In genomic region chr15:78167227-78167888, GRCh38 we compare ENCODE assay signal across 10 cellular contexts. TPM values are rescaled to one million over a fixed set of nuclear protein-coding genes. Genes with fewer than 3 reads are reported as not detected.
DNase-seq lines count a peak whose midpoint lies in the region; ATAC-seq and TF ChIP-seq lines count a peak whose summit lies in the region.
"Had no signal": no experiment of that assay in that cellular context is flagged by ENCODE, and none has a peak within 500 bp of the region (broad histone marks: within the 10 kb centered on the region; RNA-seq: fewer than 3 reads in every experiment).

No MANE protein-coding gene starts in this region.

- DNase-seq in DND-41, result peak; percentile 76
- DNase-seq in activated CD4-positive, alpha-beta memory T cell treated with anti-CD3 and anti-CD28 coated beads, Interleukin-2, amount 10 ng/mL, durations not matched to agents 7 days and 5 days, result peak; percentile 53
- DNase-seq in ovary, result no peak
- DNase-seq in RKO (ENCODE audit: low spot score), result no peak
- DNase-seq in osteoblast (ENCODE audit: insufficient read length, low spot score, missing footprints), result no peak
- no peak for DNase-seq in NCI-H128 (lab: John Stamatoyannopoulos, UW; ENCODE audit: unreplicated experiment)
- DNase-seq: NK-92 treated with Interleukin-12 subunit alpha and Interleukin-12 subunit beta, amount 100 ng/mL, for 24 hours; right cardiac atrium had no signal

- H3K36me3 ChIP-seq in DND-41 (ENCODE audit: insufficient read depth, low read length) (peaks cover 83% of the 10 kb centered on the region), ovary (peaks cover 2% of the 10 kb centered on the region), osteoblast (ENCODE audit: insufficient read depth, low read length) (peaks cover 71% of the 10 kb centered on the region)

- no peaks in the 10 kb centered on the region for H3K9me3 ChIP-seq in DND-41 (ENCODE audit: insufficient read depth, low read length, severe bottlenecking)
- no peaks in the 10 kb centered on the region for H3K9me3 ChIP-seq in ovary
- no peaks in the 10 kb centered on the region for H3K9me3 ChIP-seq in osteoblast (ENCODE audit: low read depth, low read length)

- no peaks in the 10 kb centered on the region for H3K9me3 Mint-ChIP-seq in activated CD4-positive, alpha-beta memory T cell treated with anti-CD3 and anti-CD28 coated beads, Interleukin-2, amount 10 ng/mL, durations not matched to agents 7 days and 5 days

- no peak overlapping the region for H2AFZ ChIP-seq in DND-41 (ENCODE audit: low read depth, low read length)
- H2AFZ ChIP-seq in osteoblast (ENCODE audit: low read length), result no peak overlapping the region

- no peaks in the 10 kb centered on the region for H3K27me3 Mint-ChIP-seq in activated CD4-positive, alpha-beta memory T cell treated with anti-CD3 and anti-CD28 coated beads, Interleukin-2, amount 10 ng/mL, durations not matched to agents 7 days and 5 days

- H3K4me1 Mint-ChIP-seq in activated CD4-positive, alpha-beta memory T cell treated with anti-CD3 and anti-CD28 coated beads, Interleukin-2, amount 10 ng/mL, durations not matched to agents 7 days and 5 days, result peaks cover 36% of the 10 kb centered on the region

- H4K20me1 ChIP-seq in DND-41 (ENCODE audit: insufficient read depth, low read length) (no peaks in the 10 kb centered on the region), osteoblast (ENCODE audit: insufficient read depth, low read length) (no peaks in the 10 kb centered on the region)

- H3K9ac ChIP-seq in DND-41 (ENCODE audit: low read depth, low read length), result peak overlapping the region; percentile 47

- intact Hi-C loops in ovary (cut with DNase I), result no loop called here

- H3K4me3 Mint-ChIP-seq in activated CD4-positive, alpha-beta memory T cell treated with anti-CD3 and anti-CD28 coated beads, Interleukin-2, amount 10 ng/mL, durations not matched to agents 7 days and 5 days, result peak overlapping the region; percentile 40

- peak overlapping the region; percentile 71 for H3K27ac Mint-ChIP-seq in activated CD4-positive, alpha-beta memory T cell treated with anti-CD3 and anti-CD28 coated beads, Interleukin-2, amount 10 ng/mL, durations not matched to agents 7 days and 5 days

- peaks cover 81% of the 10 kb centered on the region for H3K36me3 Mint-ChIP-seq in activated CD4-positive, alpha-beta memory T cell treated with anti-CD3 and anti-CD28 coated beads, Interleukin-2, amount 10 ng/mL, durations not matched to agents 7 days and 5 days (ENCODE audit: low read depth)

- POLR2A ChIA-PET in activated CD4-positive, alpha-beta memory T cell treated with anti-CD3 and anti-CD28 coated beads, Interleukin-2, amount 10 ng/mL, durations not matched to agents 7 days and 5 days (lab: Charles Lee), result interaction anchor here (1.4 to 4.6 kb wide), 2 partner anchors 18 to 37 kb away, joined by 3 to 29 read pairs; partner anchors contain the start of genes CIB2 and IDH3A

- H3K27ac ChIP-seq in DND-41 (ENCODE audit: low read length), result peak overlapping the region; percentile 94
- no peak overlapping the region for H3K27ac ChIP-seq in ovary
- no peak overlapping the region for H3K27ac ChIP-seq in osteoblast (ENCODE audit: low read depth, low read length)

- no peak for TF ChIP-seq POLR2A in ovary (IDR thresholded peaks at IDR 0.05)

- 91 to 95% (median 94%) methylated on average over 10 of the region's 10 CpGs for WGBS in ovary, 3 donors

- no peak for TF ChIP-seq CTCF in DND-41 (IDR thresholded peaks at IDR 0.05; ENCODE audit: borderline replicate concordance, extremely low read depth, low read length, poor library complexity, severe bottlenecking)
- no peak for TF ChIP-seq CTCF in ovary (IDR thresholded peaks at IDR 0.05)
- no peak for TF ChIP-seq CTCF in osteoblast (IDR thresholded peaks at IDR 0.05; ENCODE audit: extremely low read depth, low read depth, low read length)

- no peak overlapping the region for H3K4me3 ChIP-seq in DND-41 (ENCODE audit: low read depth in 1 of 2, low read length in 2 of 2)
- H3K4me3 ChIP-seq in ovary, result no peak overlapping the region
- no peak overlapping the region for H3K4me3 ChIP-seq in osteoblast (ENCODE audit: insufficient read depth, low read length)

- peaks cover 35% of the 10 kb centered on the region for H3K4me1 ChIP-seq in DND-41 (ENCODE audit: insufficient read depth, low read length)
- no peaks in the 10 kb centered on the region for H3K4me1 ChIP-seq in ovary (ENCODE audit: insufficient read depth)
- no peaks in the 10 kb centered on the region for H3K4me1 ChIP-seq in osteoblast (ENCODE audit: insufficient read depth, low read length)

- H3K79me2 ChIP-seq in DND-41 (ENCODE audit: insufficient read depth, low read length) (peaks cover 5% of the 10 kb centered on the region), osteoblast (ENCODE audit: insufficient read depth, low read length) (no peaks in the 10 kb centered on the region)

- peak overlapping the region; percentile 42 for H3K4me2 ChIP-seq in DND-41 (ENCODE audit: insufficient read depth, low read length)
- H3K4me2 ChIP-seq in osteoblast (ENCODE audit: insufficient read depth, low read length), result no peak overlapping the region

- CTCF ChIA-PET in activated CD4-positive, alpha-beta memory T cell treated with anti-CD3 and anti-CD28 coated beads, Interleukin-2, amount 10 ng/mL, durations not matched to agents 7 days and 5 days (lab: Charles Lee), result interaction anchor here (1.0 to 1.8 kb wide), 4 partner anchors 10 to 208 kb away, joined by 3 to 7 read pairs (median 4); partner anchors contain the start of gene CIB2

- TF ChIP-seq EP300 in ovary (IDR thresholded peaks at IDR 0.05), result no peak

- no peaks in the 10 kb centered on the region for H3K27me3 ChIP-seq in DND-41 (ENCODE audit: insufficient read depth, low read length, poor library complexity)
- no peaks in the 10 kb centered on the region for H3K27me3 ChIP-seq in ovary
- no peaks in the 10 kb centered on the region for H3K27me3 ChIP-seq in osteoblast (ENCODE audit: insufficient read depth, low read length)

- ATAC-seq in DND-41 (ENCODE audit: insufficient read depth, low read depth) (peak; percentile 95), GM19324 (IDR thresholded peaks at IDR 0.05; ENCODE audit: low FRiP score, unreplicated experiment) (peak; percentile 77), HG02973 (IDR thresholded peaks at IDR 0.05; ENCODE audit: unreplicated experiment) (peak; percentile 70)
- ATAC-seq: right cardiac atrium had no signal

RNA-seq across cellular contexts. Expression of gene IDH3A, which starts 18.2 kb away (rescaled TPM):
- 10 to 100 TPM; 73.5 to 85.0 TPM for total RNA-seq in activated CD4-positive, alpha-beta memory T cell treated with anti-CD3 and anti-CD28 coated beads, Interleukin-2, amount 10 ng/mL, durations not matched to agents 7 days and 5 days
- total RNA-seq in ovary (10 to 100 TPM; 26.8 to 82.4 (median 63.8) TPM), osteoblast (29.5 and 30.4 TPM in 2 replicates)
- polyA plus RNA-seq in ovary, result 10 to 100 TPM; 19.4 to 58.6 TPM

RNA-seq across cellular contexts. Expression of gene CIB2, which starts 36.1 kb away (rescaled TPM):
- 1 to 10 TPM in 1 of 2 experiments, under 1 TPM in 1; 0.91 to 1.1 TPM for total RNA-seq in activated CD4-positive, alpha-beta memory T cell treated with anti-CD3 and anti-CD28 coated beads, Interleukin-2, amount 10 ng/mL, durations not matched to agents 7 days and 5 days
- 10 to 100 TPM in 3 of 7 donors, 1 to 10 TPM in 4; 1.7 to 12.4 (median 9.6) TPM for total RNA-seq in ovary
- polyA plus RNA-seq in ovary, result 1 to 10 TPM; 5.3 to 8.2 TPM
- 1.5 and 2.2 TPM in 2 replicates for total RNA-seq in osteoblast

Comparison
In these comparisons a context has a peak if more than half of its experiments do, and no peak if none do; other contexts are left out.
1. DNase-seq: peak in DND-41 (single experiment) and activated CD4-positive, alpha-beta memory T cell treated with anti-CD3 and anti-CD28 coated beads, Interleukin-2, amount 10 ng/mL, durations not matched to agents 7 days and 5 days (single experiment); none in ovary (0 of 5), RKO (single experiment), osteoblast (single experiment) and NCI-H128 (single experiment).
2. Peak in every context shown above with its lines, with median percentiles within 50 percentile points of each other: ATAC-seq.